14 cellular contexts compared by ENCODE assay signal in the genomic region with DNA sequence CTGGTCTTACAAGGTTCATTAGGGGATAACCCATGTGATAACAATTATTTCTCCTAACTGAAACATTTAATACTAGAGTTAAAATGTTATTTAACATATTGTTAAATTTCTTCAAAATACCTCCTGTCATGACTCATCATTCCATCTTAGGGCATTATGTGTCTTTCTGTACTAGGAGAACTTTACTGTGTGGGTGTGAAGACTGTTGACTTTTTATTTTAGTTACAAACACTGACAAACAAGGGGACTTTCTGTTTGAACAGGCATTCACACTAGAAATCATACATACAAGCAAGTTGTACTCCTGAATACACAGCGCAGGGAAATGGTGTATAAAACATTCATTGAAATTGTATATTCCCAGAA.
DNase-seq lines count a peak whose midpoint lies in the region; ATAC-seq, FAIRE-seq and TF ChIP-seq lines count a peak whose summit lies in the region.
"Had no signal": no experiment of that assay in that cellular context is flagged by ENCODE, and none has a peak within 500 bp of the region (broad histone marks: within the 10 kb centered on the region; RNA-seq: fewer than 3 reads in every experiment).

No MANE protein-coding gene starts in this region.

- H3K4me1 ChIP-seq in A549 = peaks cover 37% of the 10 kb centered on the region
- H3K4me1 ChIP-seq in RWPE2 (ENCODE audit: insufficient read depth, poor library complexity, severe bottlenecking) = peaks cover 28% of the 10 kb centered on the region

- TF ChIP-seq CTCF in A549 (IDR thresholded peaks at IDR 0.05) (no peak), RWPE2 (IDR thresholded peaks at IDR 0.05; ENCODE audit: poor library complexity, severe bottlenecking) (no peak)

- H3K4me2 ChIP-seq in A549 = peak overlapping the region; percentile 22; the same call in 1 of the 3 replicates

- ATAC-seq in A549 (no peak), GM18858 (IDR thresholded peaks at IDR 0.05; ENCODE audit: unreplicated experiment) (peak; percentile 37), HG02759 (IDR thresholded peaks at IDR 0.05; ENCODE audit: unreplicated experiment) (peak; percentile 68), RWPE2 (ENCODE audit: low read depth) (0 out of 3 replicates have a peak, but pooled peaks have one; percentile 21), GM18909 (IDR thresholded peaks at IDR 0.05; ENCODE audit: poor library complexity, unreplicated experiment) (no peak)
- no peak for ATAC-seq in stimulated activated naive CD8-positive, alpha-beta T cell treated with anti-CD3 and anti-CD28 coated beads, Interleukin-15, Interleukin-2, amounts not matched to agents 100 U/mL and 50 U/mL, for 24 hours
- ATAC-seq: mucosa of descending colon had no signal

- H3K9me3 ChIP-seq in A549 = no peaks in the 10 kb centered on the region
- H3K9me3 ChIP-seq in RWPE2 (ENCODE audit: severe bottlenecking) = no peaks in the 10 kb centered on the region
- H3K9me3 ChIP-seq: adrenal gland, mucosa of descending colon, right lobe of liver had no signal

- FAIRE-seq in A549 (lab: Jason Lieb, UNC) = no peak

- TF ChIP-seq POLR2A in A549 (IDR thresholded peaks at IDR 0.05; ENCODE audit: low read length) = no peak

- WGBS in A549 (ENCODE audit: missing lambda C conversion rate) = 83% methylated on average over 1 of the region's 1 CpG

- TF ChIP-seq RAD21 in A549 (conservative IDR thresholded peaks at IDR 0.05 in 1 of 2, IDR thresholded peaks at IDR 0.05 in 1 of 2) = no peak

- no peak for TF ChIP-seq EP300 in A549 (IDR thresholded peaks at IDR 0.05)

- POLR2A ChIA-PET in A549 (lab: Yijun Ruan, JAX) = no interaction called here

- H3K27me3 ChIP-seq in RWPE2 (ENCODE audit: insufficient read depth, poor library complexity, severe bottlenecking) = no peaks in the 10 kb centered on the region
- H3K27me3 ChIP-seq: adrenal gland, right lobe of liver had no signal

- H3K27ac ChIP-seq in A549 (no peak overlapping the region), RWPE2 (ENCODE audit: poor library complexity, severe bottlenecking) (no peak overlapping the region)
- H3K27ac ChIP-seq: adrenal gland, right lobe of liver had no signal

- no peaks in the 10 kb centered on the region for H3K36me3 ChIP-seq in RWPE2 (ENCODE audit: low read depth)
- H3K36me3 ChIP-seq: adrenal gland, right lobe of liver had no signal

- CTCF ChIA-PET in A549 (lab: Yijun Ruan, JAX) = interaction anchor here (0.9 kb wide), 1 partner anchor 9 kb away, joined by 3 read pairs; no protein-coding TSS in a partner anchor

- DNase-seq in A549 (ENCODE audit: low read depth in 1 of 2, low spot score in 1 of 2) = no peak
- DNase-seq in RWPE2 (ENCODE audit: low spot score) = no peak
- no peak for DNase-seq in GM19240 (ENCODE audit: insufficient read length, low spot score)
- no peak for DNase-seq in activated CD8-positive, alpha-beta memory T cell treated with anti-CD3 and anti-CD28 coated beads, Interleukin-2, amount 50 U/mL, for 4 hours
- DNase-seq in stimulated activated naive CD8-positive, alpha-beta T cell treated with anti-CD3 and anti-CD28 coated beads, Interleukin-15, Interleukin-2, amounts not matched to agents 100 U/mL and 50 U/mL, for 24 hours = no peak
- DNase-seq: ACHN, adrenal gland, endodermal cell, mucosa of descending colon, NCI-H1436 treated with DMSO at 0.1 percent for 48 hours, right lobe of liver had no signal

- no peak overlapping the region for H3K4me3 ChIP-seq in A549
- no peak overlapping the region for H3K4me3 ChIP-seq in RWPE2 (ENCODE audit: severe bottlenecking)
- H3K4me3 ChIP-seq: adrenal gland, mucosa of descending colon, right lobe of liver had no signal

TF ChIP-seq in A549, 52 proteins besides CTCF, POLR2A, EP300 and RAD21:
- TF ChIP-seq CHD2 (IDR thresholded peaks at IDR 0.05; ENCODE audit: low read length, partially characterized antibody) = no peak
- no peak for TF ChIP-seq FOSL2 (IDR thresholded peaks at IDR 0.05)
- TF ChIP-seq FOSL2 (CRISPR knock-in tag; IDR thresholded peaks at IDR 0.05) = peak; percentile 45; the same call in 1 of the 2 replicates

Comparison
In these comparisons a context has a peak if more than half of its experiments do, and no peak if none do; other contexts are left out.
1. ATAC-seq: peak in GM18858 (single experiment), HG02759 (single experiment) and RWPE2 (single experiment); none in A549 (0 of 2), GM18909 (single experiment) and stimulated activated naive CD8-positive, alpha-beta T cell treated with anti-CD3 and anti-CD28 coated beads, Interleukin-15, Interleukin-2, amounts not matched to agents 100 U/mL and 50 U/mL, for 24 hours (single experiment).